ENCODE assay signal across 7 cellular contexts in the genomic region with DNA sequence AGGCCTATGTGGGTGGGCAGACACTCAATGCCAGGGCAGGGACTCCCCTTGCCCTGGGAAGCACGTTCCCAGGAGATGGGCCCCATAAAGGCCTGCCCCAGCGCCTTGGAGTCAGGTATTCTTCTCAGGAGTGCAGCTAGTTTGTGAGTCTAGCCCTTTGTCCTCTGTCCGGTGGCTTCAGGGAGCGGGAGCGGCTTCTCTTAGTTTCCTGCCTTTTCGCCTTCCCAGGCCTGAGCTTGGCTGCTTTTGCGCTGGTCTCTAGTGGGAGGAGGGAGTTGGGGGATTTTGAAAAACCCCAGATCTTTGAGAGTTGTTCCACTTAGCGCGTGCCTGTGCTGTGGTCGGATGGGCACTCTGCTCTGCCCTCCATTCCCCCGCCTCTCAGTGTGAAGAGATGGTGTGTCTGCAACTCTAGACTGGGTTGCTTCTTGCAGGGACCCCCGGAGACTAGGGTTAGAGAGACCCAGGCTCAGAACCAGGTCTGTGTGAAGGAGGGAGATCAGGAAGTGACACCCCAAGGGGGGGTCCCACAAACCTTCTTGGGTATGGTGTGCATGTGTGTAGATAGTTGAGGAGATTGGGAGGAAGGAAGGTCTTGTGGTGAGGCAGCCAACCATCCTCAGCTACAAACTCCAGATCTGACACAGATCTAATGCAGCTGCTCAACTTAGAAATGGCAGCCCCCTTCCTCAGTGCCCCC. TPM values are rescaled to one million over a fixed set of nuclear protein-coding genes. Genes with fewer than 3 reads are reported as not detected.
DNase-seq lines count a peak whose midpoint lies in the region; ATAC-seq and TF ChIP-seq lines count a peak whose summit lies in the region.

No MANE protein-coding gene starts in this region.

- ATAC-seq in HCT116 = no peak
- no peak for ATAC-seq in natural killer cell treated with Interleukin-12 subunit alpha and Interleukin-12 subunit beta and Interleukin-15 and Interleukin-18, amount 100 ng/mL, for 72 hours
- no peak for ATAC-seq in omental fat pad (ENCODE audit: low FRiP score)
- no peak for ATAC-seq in GM18502 (IDR thresholded peaks at IDR 0.05; ENCODE audit: poor library complexity, unreplicated experiment)

- DNase-seq in HCT116 (ENCODE audit: low read depth, low spot score) = no peak
- DNase-seq in endothelial cell (ENCODE audit: low spot score) = no peak
- DNase-seq in natural killer cell treated with Interleukin-12 subunit alpha and Interleukin-12 subunit beta and Interleukin-15 and Interleukin-18, amount 100 ng/mL, for 72 hours (ENCODE audit: low spot score) = peak; percentile 56
- no peak for DNase-seq in omental fat pad (ENCODE audit: low spot score)
- DNase-seq in Ammon's horn (ENCODE audit: low spot score) = no peak

- no peaks in the 10 kb centered on the region for H3K9me2 ChIP-seq in HCT116 (ENCODE audit: insufficient read depth)

- TF ChIP-seq RAD21 in HCT116 (IDR thresholded peaks at IDR 0.05; ENCODE audit: low read depth) = no peak

- peaks cover 9 to 20% of the 10 kb centered on the region in 2 experiments; a peak in 3 of 4 replicates for H3K4me1 ChIP-seq in HCT116 (ENCODE audit: control insufficient read depth in 1 of 2, insufficient read depth in 2 of 2, low read length in 2 of 2)

- H3K9me3 ChIP-seq in HCT116 (ENCODE audit: control insufficient read depth in 1 of 2, insufficient read depth in 1 of 2, low read depth in 1 of 2, low read length in 2 of 2) = no peaks in the 10 kb centered on the region

- H3K36me3 Mint-ChIP-seq in endothelial cell (ENCODE audit: low read depth, unreplicated experiment) = peaks cover 49% of the 10 kb centered on the region
- no peaks in the 10 kb centered on the region for H3K36me3 Mint-ChIP-seq in natural killer cell treated with Interleukin-12 subunit alpha and Interleukin-12 subunit beta and Interleukin-15 and Interleukin-18, amount 100 ng/mL, for 72 hours

- TF ChIP-seq CTCF in HCT116 (IDR thresholded peaks at IDR 0.05 in 2 of 3, conservative IDR thresholded peaks at IDR 0.05 in 1 of 3; ENCODE audit: borderline replicate concordance in 1 of 3, insufficient read depth in 1 of 3, low read depth in 2 of 3, low read length in 2 of 3) = no peak
- TF ChIP-seq CTCF in VCaP (conservative IDR thresholded peaks at IDR 0.05) = no peak
- TF ChIP-seq CTCF in endothelial cell (IDR thresholded peaks at IDR 0.05; ENCODE audit: unreplicated experiment) = no peak
- TF ChIP-seq CTCF in omental fat pad (IDR thresholded peaks at IDR 0.05) = no peak

- H3K27ac ChIP-seq in HCT116 (ENCODE audit: low read depth, low read length) (peak overlapping the region; percentile 85; the same call in 1 of the 2 replicates), VCaP (peak overlapping the region; percentile 90)

- H4K20me1 ChIP-seq in HCT116 (ENCODE audit: insufficient read depth) = no peaks in the 10 kb centered on the region

- H3K27ac Mint-ChIP-seq in endothelial cell (ENCODE audit: unreplicated experiment) = peak overlapping the region; percentile 96
- H3K27ac Mint-ChIP-seq in natural killer cell treated with Interleukin-12 subunit alpha and Interleukin-12 subunit beta and Interleukin-15 and Interleukin-18, amount 100 ng/mL, for 72 hours = peak overlapping the region; percentile 49 to 70

- H3K4me3 Mint-ChIP-seq in endothelial cell (ENCODE audit: unreplicated experiment) = peak overlapping the region; percentile 97
- H3K4me3 Mint-ChIP-seq in natural killer cell treated with Interleukin-12 subunit alpha and Interleukin-12 subunit beta and Interleukin-15 and Interleukin-18, amount 100 ng/mL, for 72 hours = peak overlapping the region; percentile 97

- POLR2A ChIA-PET in HCT116 (lab: Charles Lee) = no interaction called here

- TSS peak; percentile 33 for BruUV-seq in HCT116 (replicated peaks; lab: Mats Ljungman, UMichigan)

- H3K27me3 Mint-ChIP-seq in endothelial cell (ENCODE audit: unreplicated experiment) = peaks cover 22% of the 10 kb centered on the region
- H3K27me3 Mint-ChIP-seq in natural killer cell treated with Interleukin-12 subunit alpha and Interleukin-12 subunit beta and Interleukin-15 and Interleukin-18, amount 100 ng/mL, for 72 hours = no peaks in the 10 kb centered on the region

- RAD21 ChIA-PET in HCT116 (lab: Charles Lee; ENCODE audit: low non-redundant PET in 1 of 2, low total read pairs in 2 of 2, uncharacterized antibody in 2 of 2, unreplicated experiment in 2 of 2) = interaction anchor here in 1 of 2 experiments (0.7 kb wide), 1 partner anchor 141 kb away, joined by 3 read pairs; no protein-coding TSS in a partner anchor

- H3K9me3 Mint-ChIP-seq in endothelial cell (ENCODE audit: unreplicated experiment) = no peaks in the 10 kb centered on the region
- H3K9me3 Mint-ChIP-seq in natural killer cell treated with Interleukin-12 subunit alpha and Interleukin-12 subunit beta and Interleukin-15 and Interleukin-18, amount 100 ng/mL, for 72 hours = no peaks in the 10 kb centered on the region

- no peak for TF ChIP-seq POLR2A in HCT116 (IDR thresholded peaks at IDR 0.05; ENCODE audit: borderline replicate concordance, extremely low read depth, insufficient read depth, insufficient read length)

- intact Hi-C loops in HCT116 (cut with micrococcal nuclease) = no loop called here

- no peaks in the 10 kb centered on the region for H3K27me3 ChIP-seq in HCT116 (ENCODE audit: insufficient read depth, low read length)

- CTCF ChIA-PET in HCT116 (lab: Charles Lee) = interaction anchor here (0.7 kb wide), 1 partner anchor 132 kb away, joined by 3 read pairs; no protein-coding TSS in a partner anchor

- peak overlapping the region; percentile 84 for H3K9ac ChIP-seq in HCT116 (ENCODE audit: low read length)

- H3K4me3 ChIP-seq in HCT116 (replicated peaks in 1 of 2; ENCODE audit: low read depth in 1 of 2, low read length in 2 of 2) = peak overlapping the region; percentile 57 to 79

- peak overlapping the region; percentile 97 for H3K4me2 ChIP-seq in HCT116 (ENCODE audit: low read length)

- H3K36me3 ChIP-seq in HCT116 (ENCODE audit: control insufficient read depth in 1 of 2, insufficient read depth in 2 of 2, low read length in 2 of 2) = peaks cover 0 to 5% of the 10 kb centered on the region in 2 experiments; a peak in 1 of 4 replicates

- no peak overlapping the region for H2AFZ ChIP-seq in HCT116 (ENCODE audit: low read depth, low read length, poor library complexity, severe bottlenecking)

- peaks cover 64% of the 10 kb centered on the region for H3K4me1 Mint-ChIP-seq in endothelial cell (ENCODE audit: unreplicated experiment)
- H3K4me1 Mint-ChIP-seq in natural killer cell treated with Interleukin-12 subunit alpha and Interleukin-12 subunit beta and Interleukin-15 and Interleukin-18, amount 100 ng/mL, for 72 hours (ENCODE audit: low read depth in 2 of 2) = peaks cover 66 to 72% of the 10 kb centered on the region in 2 donors

- peaks cover 49% of the 10 kb centered on the region for H3K79me2 ChIP-seq in HCT116 (ENCODE audit: insufficient read depth, low read length)

TF ChIP-seq in HCT116, 20 proteins besides CTCF, POLR2A, EP300 and RAD21:
- TF ChIP-seq YY1 (IDR thresholded peaks at IDR 0.05; ENCODE audit: extremely low read depth, insufficient replicate concordance, low read depth, low read length) (no peak), EZH2 (IDR thresholded peaks at IDR 0.05) (no peak), SIN3A (IDR thresholded peaks at IDR 0.05; ENCODE audit: low read depth) (no peak), ELF1 (IDR thresholded peaks at IDR 0.05; ENCODE audit: borderline replicate concordance, low read depth) (no peak), REST (IDR thresholded peaks at IDR 0.05; ENCODE audit: low read depth) (no peak), POLR2AphosphoS5 (IDR thresholded peaks at IDR 0.05; ENCODE audit: low read depth, low read length) (no peak), ZNF274 (IDR thresholded peaks at IDR 0.05; ENCODE audit: low read depth, low read length) (no peak), ZFX (IDR thresholded peaks at IDR 0.05) (no peak), FOSL1 (IDR thresholded peaks at IDR 0.05; ENCODE audit: low read depth) (no peak), EGR1 (IDR thresholded peaks at IDR 0.05; ENCODE audit: low read depth) (no peak), EZH2phosphoT487 (IDR thresholded peaks at IDR 0.05; ENCODE audit: borderline replicate concordance) (no peak), TCF7L2 (IDR thresholded peaks at IDR 0.05; ENCODE audit: borderline replicate concordance, extremely low read depth, insufficient read depth, insufficient read length) (no peak), ATF3 (IDR thresholded peaks at IDR 0.05) (no peak)
TF ChIP-seq in HCT116: peak in this region for 0.

RNA-seq across cellular contexts. Expression of gene PLCG1, which starts 1.3 kb away (rescaled TPM):
- total RNA-seq in HCT116 (2021; ENCODE audit: unreplicated experiment) (45.6 TPM), endothelial cell (ENCODE audit: unreplicated experiment) (456 TPM), omental fat pad (100 to 1,000 TPM in 1 of 4 donors, 10 to 100 TPM in 3; 43.9 to 189 (median 63.1) TPM)
- polyA plus RNA-seq in HCT116 (2012) = 28.5 and 41.7 TPM in 2 replicates
- total RNA-seq in natural killer cell treated with Interleukin-12 subunit alpha and Interleukin-12 subunit beta and Interleukin-15 and Interleukin-18, amount 100 ng/mL, for 72 hours = 100 to 1,000 TPM in 1 of 2 donors, 10 to 100 TPM in 1; 54.6 to 114 TPM
